17 cellular contexts compared by ENCODE assay signal in the genomic region with DNA sequence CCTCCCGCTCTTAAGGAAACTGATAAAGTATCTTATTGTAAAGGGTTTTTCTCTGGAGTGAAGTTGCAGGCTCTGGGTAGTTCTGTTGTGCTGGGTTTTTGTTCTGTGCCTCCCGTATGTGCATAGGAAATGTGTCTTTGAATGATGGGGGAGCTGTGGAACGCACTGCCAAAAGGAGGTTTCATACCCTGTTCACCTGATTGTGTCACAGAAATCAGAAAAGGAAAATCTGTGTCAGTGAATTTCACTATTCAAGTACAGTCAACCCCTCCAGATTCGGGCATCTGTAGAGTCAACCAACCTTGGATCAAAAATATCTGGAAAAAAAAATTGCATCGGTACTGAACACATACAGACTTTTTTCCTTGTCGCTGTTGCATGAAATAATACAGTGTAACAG.
"Had no signal": no experiment of that assay in that cellular context is flagged by ENCODE, and none has a peak within 500 bp of the region (broad histone marks: within the 10 kb centered on the region; RNA-seq: fewer than 3 reads in every experiment).

No MANE protein-coding gene starts in this region.

- ATAC-seq: gastroesophageal sphincter; left lobe of liver; naive thymus-derived CD8-positive, alpha-beta T cell; sciatic nerve; stimulated activated naive B cell treated with anti-CD40 and anti-IgM and Interleukin-4, amounts not matched to agents 10 μg/mL and 1 μg/mL and 100 μg/mL, for 72 hours had no signal

- H3K27me3 Mint-ChIP-seq: dendritic cell treated with granulocyte-macrophage colony-stimulating factor and Interleukin-4, amounts not matched to agents 40 ng/mL and 50 ng/mL, for 4 days; naive thymus-derived CD8-positive, alpha-beta T cell; stimulated activated naive B cell treated with anti-CD40 and anti-IgM and Interleukin-4, amounts not matched to agents 10 μg/mL and 1 μg/mL and 100 μg/mL, for 72 hours; type B pancreatic cell had no signal

- DNase-seq: esophagus squamous epithelium; foreskin fibroblast; glutamatergic neuron; islet precursor cell; mammary epithelial cell; naive thymus-derived CD8-positive, alpha-beta T cell; spleen; stimulated activated CD4-positive, alpha-beta T cell treated with anti-CD3 and anti-CD28 coated beads, Interleukin-15, amount 100 ng/mL, for 24 hours; stimulated activated CD4-positive, alpha-beta T cell treated with anti-CD3 and anti-CD28 coated beads, Interleukin-1b, Interleukin-23, amount 100 ng/mL, for 48 hours; stimulated activated CD4-positive, alpha-beta T cell treated with anti-CD3 and anti-CD28 coated beads, Interleukin-4, amount 100 ng/mL, for 24 hours; stimulated activated naive B cell treated with anti-CD40 and anti-IgM and Interleukin-4, amounts not matched to agents 10 μg/mL and 1 μg/mL and 100 μg/mL, for 72 hours; thyroid gland had no signal

- H3K36me3 Mint-ChIP-seq: type B pancreatic cell had no signal

- H3K9me3 Mint-ChIP-seq: dendritic cell treated with granulocyte-macrophage colony-stimulating factor and Interleukin-4, amounts not matched to agents 40 ng/mL and 50 ng/mL, for 4 days; naive thymus-derived CD8-positive, alpha-beta T cell; stimulated activated naive B cell treated with anti-CD40 and anti-IgM and Interleukin-4, amounts not matched to agents 10 μg/mL and 1 μg/mL and 100 μg/mL, for 72 hours; type B pancreatic cell had no signal

- H3K4me3 Mint-ChIP-seq: dendritic cell treated with granulocyte-macrophage colony-stimulating factor and Interleukin-4, amounts not matched to agents 40 ng/mL and 50 ng/mL, for 4 days; naive thymus-derived CD8-positive, alpha-beta T cell; stimulated activated naive B cell treated with anti-CD40 and anti-IgM and Interleukin-4, amounts not matched to agents 10 μg/mL and 1 μg/mL and 100 μg/mL, for 72 hours; type B pancreatic cell had no signal

- H3K27ac Mint-ChIP-seq: dendritic cell treated with granulocyte-macrophage colony-stimulating factor and Interleukin-4, amounts not matched to agents 40 ng/mL and 50 ng/mL, for 4 days; naive thymus-derived CD8-positive, alpha-beta T cell; stimulated activated naive B cell treated with anti-CD40 and anti-IgM and Interleukin-4, amounts not matched to agents 10 μg/mL and 1 μg/mL and 100 μg/mL, for 72 hours; type B pancreatic cell had no signal
